18 cellular contexts compared by ENCODE assay signal in the genomic region with DNA sequence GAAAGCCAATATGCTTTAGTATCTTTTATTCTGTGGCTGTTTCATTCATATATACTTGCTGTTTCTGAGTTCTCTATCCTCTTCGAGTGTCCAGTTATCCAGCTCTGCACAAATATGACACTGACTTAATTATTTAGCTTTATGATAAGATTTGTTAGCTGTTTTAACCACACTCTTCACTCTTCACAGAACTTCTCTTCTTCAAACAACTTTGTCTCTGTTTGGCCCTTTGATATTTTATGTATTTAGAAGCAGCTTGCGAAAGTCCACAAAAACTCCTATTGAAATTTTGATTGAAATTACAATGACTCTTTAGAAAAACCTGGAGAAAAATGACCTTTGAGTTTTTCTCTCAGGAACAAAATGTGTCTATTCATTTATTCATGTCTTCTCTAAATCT.
"Had no signal": no experiment of that assay in that cellular context is flagged by ENCODE, and none has a peak within 500 bp of the region (broad histone marks: within the 10 kb centered on the region; RNA-seq: fewer than 3 reads in every experiment).

No MANE protein-coding gene starts in this region.

- H3K4me3 ChIP-seq: coronary artery, dorsolateral prefrontal cortex, esophagus muscularis mucosa, gastrocnemius medialis, heart right ventricle, left lung, lower lobe of right lung, mucosa of descending colon had no signal

- H3K27ac ChIP-seq: coronary artery, dorsolateral prefrontal cortex, esophagus muscularis mucosa, foreskin keratinocyte, gastrocnemius medialis, heart right ventricle, left lung, lower lobe of right lung had no signal

- H3K9me3 ChIP-seq: esophagus muscularis mucosa, gastrocnemius medialis, heart right ventricle, left lung, lower lobe of right lung, mucosa of descending colon had no signal

- H3K27me3 ChIP-seq: dorsolateral prefrontal cortex, esophagus muscularis mucosa, foreskin keratinocyte, gastrocnemius medialis, heart right ventricle, left lung had no signal

- H3K4me1 ChIP-seq: esophagus muscularis mucosa, foreskin keratinocyte, gastrocnemius medialis, heart right ventricle, left lung, lower lobe of right lung had no signal

- DNase-seq: dermis blood vessel endothelial cell; dorsolateral prefrontal cortex; effector CD4-positive, alpha-beta T cell; effector memory CD4-positive, alpha-beta T cell; gastrocnemius medialis; glutamatergic neuron; head of caudate nucleus; heart right ventricle; hippocampal formation; left cardiac atrium; left lung; left ventricle myocardium superior; lower lobe of right lung; mesenchymal stem cell; mucosa of descending colon had no signal

- H3K36me3 ChIP-seq: esophagus muscularis mucosa, gastrocnemius medialis, heart right ventricle, left lung, lower lobe of right lung had no signal
